Comparison of ENCODE assay signal across 1 cellular context in the genomic region with DNA sequence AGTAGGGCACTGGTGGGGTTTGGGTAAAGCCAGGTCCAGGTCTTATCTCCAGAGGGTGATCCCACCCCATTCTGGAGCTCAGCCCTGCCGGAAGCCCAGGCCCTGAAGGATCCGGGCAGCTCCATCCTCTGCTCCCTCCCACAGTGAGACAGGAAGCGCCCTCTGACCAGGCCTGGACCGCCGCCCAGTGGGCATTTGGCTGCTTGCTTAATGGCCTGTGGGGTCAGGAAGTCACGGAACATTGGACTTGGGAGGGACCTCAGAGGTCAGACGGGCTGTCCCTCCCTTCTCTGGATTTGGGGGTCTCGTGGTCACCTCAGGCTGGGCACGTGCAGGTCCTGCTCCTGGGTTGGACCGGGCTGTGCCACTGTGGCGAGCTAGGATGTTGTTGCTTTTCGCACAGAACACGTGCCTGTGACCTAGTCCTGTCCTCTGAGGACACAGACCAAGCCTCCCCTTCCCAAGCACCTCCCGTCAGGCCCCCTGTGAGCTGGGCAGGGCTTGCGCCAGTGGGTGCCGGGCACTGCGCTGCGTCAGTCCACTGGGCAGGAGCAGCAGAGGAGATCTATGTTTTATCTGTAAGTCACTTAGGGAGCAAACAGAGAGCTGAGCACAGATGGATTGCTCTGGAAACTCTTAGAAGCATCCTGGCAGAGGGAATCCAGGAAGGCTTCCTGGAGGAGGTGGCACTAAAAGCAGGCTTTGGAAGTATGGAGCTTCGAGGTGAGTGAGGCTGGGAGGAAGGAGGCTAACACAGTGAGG.
TF ChIP-seq lines count a peak whose summit lies in the region.

No MANE protein-coding gene starts in this region.

TF ChIP-seq in HepG2, 621 proteins besides CTCF, POLR2A, EP300 and RAD21 (continued from another document and continues in another):
- TF ChIP-seq, protein P1, sequence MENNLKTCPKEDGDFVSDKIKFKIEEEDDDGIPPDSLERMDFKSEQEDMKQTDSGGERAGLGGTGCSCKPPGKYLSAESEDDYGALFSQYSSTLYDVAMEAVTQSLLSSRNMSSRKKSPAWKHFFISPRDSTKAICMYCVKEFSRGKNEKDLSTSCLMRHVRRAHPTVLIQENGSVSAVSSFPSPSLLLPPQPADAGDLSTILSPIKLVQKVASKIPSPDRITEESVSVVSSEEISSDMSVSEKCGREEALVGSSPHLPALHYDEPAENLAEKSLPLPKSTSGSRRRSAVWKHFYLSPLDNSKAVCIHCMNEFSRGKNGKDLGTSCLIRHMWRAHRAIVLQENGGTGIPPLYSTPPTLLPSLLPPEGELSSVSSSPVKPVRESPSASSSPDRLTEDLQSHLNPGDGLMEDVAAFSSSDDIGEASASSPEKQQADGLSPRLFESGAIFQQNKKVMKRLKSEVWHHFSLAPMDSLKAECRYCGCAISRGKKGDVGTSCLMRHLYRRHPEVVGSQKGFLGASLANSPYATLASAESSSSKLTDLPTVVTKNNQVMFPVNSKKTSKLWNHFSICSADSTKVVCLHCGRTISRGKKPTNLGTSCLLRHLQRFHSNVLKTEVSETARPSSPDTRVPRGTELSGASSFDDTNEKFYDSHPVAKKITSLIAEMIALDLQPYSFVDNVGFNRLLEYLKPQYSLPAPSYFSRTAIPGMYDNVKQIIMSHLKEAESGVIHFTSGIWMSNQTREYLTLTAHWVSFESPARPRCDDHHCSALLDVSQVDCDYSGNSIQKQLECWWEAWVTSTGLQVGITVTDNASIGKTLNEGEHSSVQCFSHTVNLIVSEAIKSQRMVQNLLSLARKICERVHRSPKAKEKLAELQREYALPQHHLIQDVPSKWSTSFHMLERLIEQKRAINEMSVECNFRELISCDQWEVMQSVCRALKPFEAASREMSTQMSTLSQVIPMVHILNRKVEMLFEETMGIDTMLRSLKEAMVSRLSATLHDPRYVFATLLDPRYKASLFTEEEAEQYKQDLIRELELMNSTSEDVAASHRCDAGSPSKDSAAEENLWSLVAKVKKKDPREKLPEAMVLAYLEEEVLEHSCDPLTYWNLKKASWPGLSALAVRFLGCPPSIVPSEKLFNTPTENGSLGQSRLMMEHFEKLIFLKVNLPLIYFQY (CRISPR knock-in tag; IDR thresholded peaks at IDR 0.05; ENCODE audit: borderline replicate concordance) = peak; percentile 66; the same call in 1 of the 2 replicates
- TF ChIP-seq, protein P2, sequence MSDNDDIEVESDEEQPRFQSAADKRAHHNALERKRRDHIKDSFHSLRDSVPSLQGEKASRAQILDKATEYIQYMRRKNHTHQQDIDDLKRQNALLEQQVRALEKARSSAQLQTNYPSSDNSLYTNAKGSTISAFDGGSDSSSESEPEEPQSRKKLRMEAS (IDR thresholded peaks at IDR 0.05) = peak; percentile 67; the same call in 1 of the 2 replicates
- TF ChIP-seq, protein P3, sequence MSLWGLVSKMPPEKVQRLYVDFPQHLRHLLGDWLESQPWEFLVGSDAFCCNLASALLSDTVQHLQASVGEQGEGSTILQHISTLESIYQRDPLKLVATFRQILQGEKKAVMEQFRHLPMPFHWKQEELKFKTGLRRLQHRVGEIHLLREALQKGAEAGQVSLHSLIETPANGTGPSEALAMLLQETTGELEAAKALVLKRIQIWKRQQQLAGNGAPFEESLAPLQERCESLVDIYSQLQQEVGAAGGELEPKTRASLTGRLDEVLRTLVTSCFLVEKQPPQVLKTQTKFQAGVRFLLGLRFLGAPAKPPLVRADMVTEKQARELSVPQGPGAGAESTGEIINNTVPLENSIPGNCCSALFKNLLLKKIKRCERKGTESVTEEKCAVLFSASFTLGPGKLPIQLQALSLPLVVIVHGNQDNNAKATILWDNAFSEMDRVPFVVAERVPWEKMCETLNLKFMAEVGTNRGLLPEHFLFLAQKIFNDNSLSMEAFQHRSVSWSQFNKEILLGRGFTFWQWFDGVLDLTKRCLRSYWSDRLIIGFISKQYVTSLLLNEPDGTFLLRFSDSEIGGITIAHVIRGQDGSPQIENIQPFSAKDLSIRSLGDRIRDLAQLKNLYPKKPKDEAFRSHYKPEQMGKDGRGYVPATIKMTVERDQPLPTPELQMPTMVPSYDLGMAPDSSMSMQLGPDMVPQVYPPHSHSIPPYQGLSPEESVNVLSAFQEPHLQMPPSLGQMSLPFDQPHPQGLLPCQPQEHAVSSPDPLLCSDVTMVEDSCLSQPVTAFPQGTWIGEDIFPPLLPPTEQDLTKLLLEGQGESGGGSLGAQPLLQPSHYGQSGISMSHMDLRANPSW (CRISPR knock-in tag; IDR thresholded peaks at IDR 0.05; ENCODE audit: borderline replicate concordance) = no peak
- TF ChIP-seq ZNF34 (CRISPR knock-in tag; IDR thresholded peaks at IDR 0.05; ENCODE audit: borderline replicate concordance) (peak; percentile 48; the same call in 1 of the 2 replicates), NFKB2 (CRISPR knock-in tag; IDR thresholded peaks at IDR 0.05; ENCODE audit: borderline replicate concordance) (no peak; the same call in 1 of the 2 replicates), HDAC1 (CRISPR knock-in tag; IDR thresholded peaks at IDR 0.05) (peak; percentile 84), KAT7 (CRISPR knock-in tag; IDR thresholded peaks at IDR 0.05; ENCODE audit: borderline replicate concordance) (0 out of 2 replicates have a peak, but pooled peaks have one; percentile 37), MZF1 (CRISPR knock-in tag; IDR thresholded peaks at IDR 0.05; ENCODE audit: borderline replicate concordance) (no peak), RXRB (CRISPR knock-in tag; IDR thresholded peaks at IDR 0.05; ENCODE audit: borderline replicate concordance) (peak; percentile 88)
- TF ChIP-seq, protein P4, sequence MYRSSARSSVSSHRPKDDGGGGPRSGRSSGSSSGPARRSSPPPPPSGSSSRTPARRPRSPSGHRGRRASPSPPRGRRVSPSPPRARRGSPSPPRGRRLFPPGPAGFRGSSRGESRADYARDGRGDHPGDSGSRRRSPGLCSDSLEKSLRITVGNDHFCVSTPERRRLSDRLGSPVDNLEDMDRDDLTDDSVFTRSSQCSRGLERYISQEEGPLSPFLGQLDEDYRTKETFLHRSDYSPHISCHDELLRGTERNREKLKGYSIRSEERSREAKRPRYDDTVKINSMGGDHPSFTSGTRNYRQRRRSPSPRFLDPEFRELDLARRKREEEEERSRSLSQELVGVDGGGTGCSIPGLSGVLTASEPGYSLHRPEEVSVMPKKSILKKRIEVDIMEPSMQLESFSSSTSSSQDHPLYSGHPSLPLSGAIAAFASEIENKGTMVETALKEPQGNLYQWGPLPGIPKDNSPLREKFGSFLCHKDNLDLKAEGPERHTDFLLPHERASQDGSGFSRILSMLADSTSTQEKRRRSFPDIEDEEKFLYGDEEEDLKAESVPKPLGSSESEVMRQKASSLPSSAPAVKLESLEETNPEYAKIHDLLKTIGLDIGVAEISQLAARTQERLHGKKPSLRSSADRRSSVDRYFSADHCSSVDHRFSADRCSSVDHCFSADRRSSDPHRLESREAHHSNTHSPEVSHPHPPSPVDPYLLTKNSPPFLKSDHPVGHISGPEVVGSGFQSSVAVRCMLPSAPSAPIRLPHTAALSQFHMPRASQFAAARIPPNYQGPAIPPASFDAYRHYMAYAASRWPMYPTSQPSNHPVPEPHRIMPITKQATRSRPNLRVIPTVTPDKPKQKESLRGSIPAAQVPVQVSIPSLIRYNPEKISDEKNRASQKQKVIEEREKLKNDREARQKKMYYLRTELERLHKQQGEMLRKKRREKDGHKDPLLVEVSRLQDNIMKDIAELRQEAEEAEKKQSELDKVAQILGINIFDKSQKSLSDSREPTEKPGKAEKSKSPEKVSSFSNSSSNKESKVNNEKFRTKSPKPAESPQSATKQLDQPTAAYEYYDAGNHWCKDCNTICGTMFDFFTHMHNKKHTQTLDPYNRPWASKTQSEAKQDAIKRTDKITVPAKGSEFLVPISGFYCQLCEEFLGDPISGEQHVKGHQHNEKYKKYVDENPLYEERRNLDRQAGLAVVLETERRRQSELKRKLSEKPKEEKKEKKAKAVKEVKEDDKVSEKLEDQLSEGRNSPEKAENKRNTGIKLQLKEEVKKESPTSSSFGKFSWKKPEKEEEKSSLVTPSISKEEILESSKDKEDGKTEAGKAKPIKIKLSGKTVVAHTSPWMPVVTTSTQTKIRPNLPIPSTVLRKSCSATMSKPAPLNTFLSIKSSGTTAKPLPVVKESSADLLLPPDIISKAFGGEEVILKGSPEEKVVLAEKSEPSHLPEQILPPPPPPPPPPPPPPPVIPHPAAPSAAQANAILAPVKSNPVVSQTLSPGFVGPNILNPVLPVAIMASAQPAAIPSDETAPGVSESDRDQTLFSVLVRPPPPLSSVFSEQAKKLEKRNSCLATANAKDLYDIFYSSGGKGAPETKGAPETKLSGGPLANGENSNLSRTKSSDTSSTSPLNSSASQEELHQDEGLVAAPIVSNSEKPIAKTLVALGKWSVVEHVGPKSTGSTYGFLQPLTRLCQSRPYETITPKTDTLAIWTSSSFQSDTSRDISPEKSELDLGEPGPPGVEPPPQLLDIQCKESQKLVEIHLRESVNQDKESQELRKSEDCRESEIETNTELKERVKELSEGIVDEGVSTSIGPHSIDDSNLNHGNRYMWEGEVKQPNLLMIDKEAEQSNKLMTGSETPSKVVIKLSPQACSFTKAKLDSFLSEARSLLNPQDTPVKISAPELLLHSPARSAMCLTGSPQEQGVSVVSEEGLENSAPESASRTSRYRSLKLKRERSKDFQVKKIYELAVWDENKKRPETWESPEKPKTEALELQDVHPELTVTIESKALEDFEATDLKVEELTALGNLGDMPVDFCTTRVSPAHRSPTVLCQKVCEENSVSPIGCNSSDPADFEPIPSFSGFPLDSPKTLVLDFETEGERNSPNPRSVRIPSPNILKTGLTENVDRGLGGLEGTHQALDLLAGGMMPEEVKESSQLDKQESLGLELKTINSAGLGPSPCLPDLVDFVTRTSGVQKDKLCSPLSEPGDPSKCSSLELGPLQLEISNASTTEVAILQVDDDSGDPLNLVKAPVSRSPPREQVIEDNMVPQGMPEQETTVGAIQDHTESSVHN (CRISPR knock-in tag; IDR thresholded peaks at IDR 0.05) = peak; percentile 89
- TF ChIP-seq, protein P5, sequence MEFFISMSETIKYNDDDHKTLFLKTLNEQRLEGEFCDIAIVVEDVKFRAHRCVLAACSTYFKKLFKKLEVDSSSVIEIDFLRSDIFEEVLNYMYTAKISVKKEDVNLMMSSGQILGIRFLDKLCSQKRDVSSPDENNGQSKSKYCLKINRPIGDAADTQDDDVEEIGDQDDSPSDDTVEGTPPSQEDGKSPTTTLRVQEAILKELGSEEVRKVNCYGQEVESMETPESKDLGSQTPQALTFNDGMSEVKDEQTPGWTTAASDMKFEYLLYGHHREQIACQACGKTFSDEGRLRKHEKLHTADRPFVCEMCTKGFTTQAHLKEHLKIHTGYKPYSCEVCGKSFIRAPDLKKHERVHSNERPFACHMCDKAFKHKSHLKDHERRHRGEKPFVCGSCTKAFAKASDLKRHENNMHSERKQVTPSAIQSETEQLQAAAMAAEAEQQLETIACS (CRISPR knock-in tag; IDR thresholded peaks at IDR 0.05) = no peak
- TF ChIP-seq, protein P6, sequence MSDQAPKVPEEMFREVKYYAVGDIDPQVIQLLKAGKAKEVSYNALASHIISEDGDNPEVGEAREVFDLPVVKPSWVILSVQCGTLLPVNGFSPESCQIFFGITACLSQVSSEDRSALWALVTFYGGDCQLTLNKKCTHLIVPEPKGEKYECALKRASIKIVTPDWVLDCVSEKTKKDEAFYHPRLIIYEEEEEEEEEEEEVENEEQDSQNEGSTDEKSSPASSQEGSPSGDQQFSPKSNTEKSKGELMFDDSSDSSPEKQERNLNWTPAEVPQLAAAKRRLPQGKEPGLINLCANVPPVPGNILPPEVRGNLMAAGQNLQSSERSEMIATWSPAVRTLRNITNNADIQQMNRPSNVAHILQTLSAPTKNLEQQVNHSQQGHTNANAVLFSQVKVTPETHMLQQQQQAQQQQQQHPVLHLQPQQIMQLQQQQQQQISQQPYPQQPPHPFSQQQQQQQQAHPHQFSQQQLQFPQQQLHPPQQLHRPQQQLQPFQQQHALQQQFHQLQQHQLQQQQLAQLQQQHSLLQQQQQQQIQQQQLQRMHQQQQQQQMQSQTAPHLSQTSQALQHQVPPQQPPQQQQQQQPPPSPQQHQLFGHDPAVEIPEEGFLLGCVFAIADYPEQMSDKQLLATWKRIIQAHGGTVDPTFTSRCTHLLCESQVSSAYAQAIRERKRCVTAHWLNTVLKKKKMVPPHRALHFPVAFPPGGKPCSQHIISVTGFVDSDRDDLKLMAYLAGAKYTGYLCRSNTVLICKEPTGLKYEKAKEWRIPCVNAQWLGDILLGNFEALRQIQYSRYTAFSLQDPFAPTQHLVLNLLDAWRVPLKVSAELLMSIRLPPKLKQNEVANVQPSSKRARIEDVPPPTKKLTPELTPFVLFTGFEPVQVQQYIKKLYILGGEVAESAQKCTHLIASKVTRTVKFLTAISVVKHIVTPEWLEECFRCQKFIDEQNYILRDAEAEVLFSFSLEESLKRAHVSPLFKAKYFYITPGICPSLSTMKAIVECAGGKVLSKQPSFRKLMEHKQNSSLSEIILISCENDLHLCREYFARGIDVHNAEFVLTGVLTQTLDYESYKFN (CRISPR knock-in tag; conservative IDR thresholded peaks at IDR 0.05) = peak; percentile 76
- TF ChIP-seq, protein P7, sequence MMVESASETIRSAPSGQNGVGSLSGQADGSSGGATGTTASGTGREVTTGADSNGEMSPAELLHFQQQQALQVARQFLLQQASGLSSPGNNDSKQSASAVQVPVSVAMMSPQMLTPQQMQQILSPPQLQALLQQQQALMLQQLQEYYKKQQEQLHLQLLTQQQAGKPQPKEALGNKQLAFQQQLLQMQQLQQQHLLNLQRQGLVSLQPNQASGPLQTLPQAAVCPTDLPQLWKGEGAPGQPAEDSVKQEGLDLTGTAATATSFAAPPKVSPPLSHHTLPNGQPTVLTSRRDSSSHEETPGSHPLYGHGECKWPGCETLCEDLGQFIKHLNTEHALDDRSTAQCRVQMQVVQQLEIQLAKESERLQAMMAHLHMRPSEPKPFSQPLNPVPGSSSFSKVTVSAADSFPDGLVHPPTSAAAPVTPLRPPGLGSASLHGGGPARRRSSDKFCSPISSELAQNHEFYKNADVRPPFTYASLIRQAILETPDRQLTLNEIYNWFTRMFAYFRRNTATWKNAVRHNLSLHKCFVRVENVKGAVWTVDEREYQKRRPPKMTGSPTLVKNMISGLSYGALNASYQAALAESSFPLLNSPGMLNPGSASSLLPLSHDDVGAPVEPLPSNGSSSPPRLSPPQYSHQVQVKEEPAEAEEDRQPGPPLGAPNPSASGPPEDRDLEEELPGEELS (CRISPR knock-in tag; IDR thresholded peaks at IDR 0.05) = no peak
